11 cellular contexts compared by ENCODE assay signal in genomic region chr3:128432301-128432897, GRCh38. TPM values are rescaled to one million over a fixed set of nuclear protein-coding genes. Genes with fewer than 3 reads are reported as not detected.
DNase-seq lines count a peak whose midpoint lies in the region; ATAC-seq and TF ChIP-seq lines count a peak whose summit lies in the region.
"Had no signal": no experiment of that assay in that cellular context is flagged by ENCODE, and none has a peak within 500 bp of the region (broad histone marks: within the 10 kb centered on the region; RNA-seq: fewer than 3 reads in every experiment).

No MANE protein-coding gene starts in this region.

- DNase-seq in DMS 273 (lab: John Stamatoyannopoulos, UW; ENCODE audit: unreplicated experiment) (peak; percentile 58), DMS 273 treated with DMSO at 0.1 percent for 48 hours (lab: John Stamatoyannopoulos, UW) (no peak), Panc1 (ENCODE audit: low read depth, low spot score) (no peak), head of caudate nucleus (no peak), middle frontal gyrus (ENCODE audit: extremely low spot score, low spot score) (no peak)
- no peak for DNase-seq in stimulated activated effector memory CD8-positive, alpha-beta T cell treated with anti-CD3 and anti-CD28 coated beads, Interleukin-12 subunit alpha, Interleukin-12 subunit beta, amount 100 ng/mL, for 72 hours (ENCODE audit: low spot score in 2 of 2)
- no peak for DNase-seq in activated CD8-positive, alpha-beta memory T cell treated with anti-CD3 and anti-CD28 coated beads, Interleukin-2, amount 10 ng/mL, durations not matched to agents 7 days and 5 days
- DNase-seq: activated B cell treated with CpG ODN at 0.5 μM for 24 hours had no signal

- BruUV-seq in Panc1 (replicated peaks; lab: Mats Ljungman, UMichigan) = no TSS peak

- no peak for ATAC-seq in Panc1
- ATAC-seq in stimulated activated effector memory CD8-positive, alpha-beta T cell treated with anti-CD3 and anti-CD28 coated beads, Interleukin-12 subunit alpha, Interleukin-12 subunit beta, amount 100 ng/mL, for 72 hours = no peak
- ATAC-seq in activated CD8-positive, alpha-beta memory T cell treated with anti-CD3 and anti-CD28 coated beads, Interleukin-2, amount 10 ng/mL, durations not matched to agents 7 days and 5 days = no peak

- in situ Hi-C loops in Panc1 (cut with HindIII; ENCODE audit: low pct_unique_long_range_greater_than_20kb, low sequenced_read_pairs) = no loop called here

- POLR2A ChIA-PET in Panc1 (lab: Charles Lee) = no interaction called here

- peaks cover 8% of the 10 kb centered on the region for H3K36me3 Mint-ChIP-seq in stimulated activated effector memory CD8-positive, alpha-beta T cell treated with anti-CD3 and anti-CD28 coated beads, Interleukin-12 subunit alpha, Interleukin-12 subunit beta, amount 100 ng/mL, for 72 hours
- no peaks in the 10 kb centered on the region for H3K36me3 Mint-ChIP-seq in activated CD8-positive, alpha-beta memory T cell treated with anti-CD3 and anti-CD28 coated beads, Interleukin-2, amount 10 ng/mL, durations not matched to agents 7 days and 5 days

- no peaks in the 10 kb centered on the region for H3K27me3 ChIP-seq in Panc1 (ENCODE audit: control insufficient read depth, insufficient read depth, low read length)
- peaks cover 83% of the 10 kb centered on the region for H3K27me3 ChIP-seq in iPS-20b (ENCODE audit: insufficient read depth, low read length)

- H3K4me1 Mint-ChIP-seq in stimulated activated effector memory CD8-positive, alpha-beta T cell treated with anti-CD3 and anti-CD28 coated beads, Interleukin-12 subunit alpha, Interleukin-12 subunit beta, amount 100 ng/mL, for 72 hours = peaks cover 11% of the 10 kb centered on the region
- no peaks in the 10 kb centered on the region for H3K4me1 Mint-ChIP-seq in activated CD8-positive, alpha-beta memory T cell treated with anti-CD3 and anti-CD28 coated beads, Interleukin-2, amount 10 ng/mL, durations not matched to agents 7 days and 5 days

- peak overlapping the region; percentile 8 to 21; a peak in 3 of 4 replicates for H3K4me3 ChIP-seq in Panc1 (ENCODE audit: low read depth in 2 of 2, low read length in 2 of 2)
- peak overlapping the region; percentile 65 for H3K4me3 ChIP-seq in iPS-20b (ENCODE audit: low read length)

- no peak overlapping the region for H3K27ac Mint-ChIP-seq in stimulated activated effector memory CD8-positive, alpha-beta T cell treated with anti-CD3 and anti-CD28 coated beads, Interleukin-12 subunit alpha, Interleukin-12 subunit beta, amount 100 ng/mL, for 72 hours
- no peak overlapping the region for H3K27ac Mint-ChIP-seq in activated CD8-positive, alpha-beta memory T cell treated with anti-CD3 and anti-CD28 coated beads, Interleukin-2, amount 10 ng/mL, durations not matched to agents 7 days and 5 days
- H3K27ac Mint-ChIP-seq: activated B cell treated with CpG ODN at 0.5 μM for 24 hours had no signal

- TF ChIP-seq CTCF in Panc1 (IDR thresholded peaks at IDR 0.05) = no peak

- peaks cover 13% of the 10 kb centered on the region for H3K4me1 ChIP-seq in Panc1 (ENCODE audit: control insufficient read depth, insufficient read depth, low read length)
- H3K4me1 ChIP-seq in iPS-20b (ENCODE audit: insufficient read depth, low read length) = peaks cover 9% of the 10 kb centered on the region

- H3K9me3 Mint-ChIP-seq in stimulated activated effector memory CD8-positive, alpha-beta T cell treated with anti-CD3 and anti-CD28 coated beads, Interleukin-12 subunit alpha, Interleukin-12 subunit beta, amount 100 ng/mL, for 72 hours = no peaks in the 10 kb centered on the region
- no peaks in the 10 kb centered on the region for H3K9me3 Mint-ChIP-seq in activated CD8-positive, alpha-beta memory T cell treated with anti-CD3 and anti-CD28 coated beads, Interleukin-2, amount 10 ng/mL, durations not matched to agents 7 days and 5 days (ENCODE audit: low read depth)
- H3K9me3 Mint-ChIP-seq: activated B cell treated with CpG ODN at 0.5 μM for 24 hours had no signal

- H3K27ac ChIP-seq in Panc1 (ENCODE audit: low read length) (peak overlapping the region; percentile 40; the same call in 1 of the 2 replicates), iPS-20b (ENCODE audit: low read length) (no peak overlapping the region)
- H3K27ac ChIP-seq: 22Rv1 had no signal

- peak overlapping the region; percentile 32 for H3K4me3 Mint-ChIP-seq in stimulated activated effector memory CD8-positive, alpha-beta T cell treated with anti-CD3 and anti-CD28 coated beads, Interleukin-12 subunit alpha, Interleukin-12 subunit beta, amount 100 ng/mL, for 72 hours
- H3K4me3 Mint-ChIP-seq in activated CD8-positive, alpha-beta memory T cell treated with anti-CD3 and anti-CD28 coated beads, Interleukin-2, amount 10 ng/mL, durations not matched to agents 7 days and 5 days = no peak overlapping the region
- H3K4me3 Mint-ChIP-seq: activated B cell treated with CpG ODN at 0.5 μM for 24 hours had no signal

- H3K9me3 ChIP-seq in Panc1 (ENCODE audit: control insufficient read depth, insufficient read depth, low read depth, low read length) = no peaks in the 10 kb centered on the region
- no peaks in the 10 kb centered on the region for H3K9me3 ChIP-seq in iPS-20b (ENCODE audit: insufficient read depth, low read depth, low read length)

- no peaks in the 10 kb centered on the region for H3K36me3 ChIP-seq in Panc1 (ENCODE audit: control insufficient read depth, insufficient read depth, low read length)
- no peaks in the 10 kb centered on the region for H3K36me3 ChIP-seq in iPS-20b (ENCODE audit: insufficient read depth, low read depth, low read length)

- peak overlapping the region; percentile 72; the same call in 1 of the 2 replicates for H3K9ac ChIP-seq in iPS-20b (ENCODE audit: low read depth, low read length)

- H3K27me3 Mint-ChIP-seq in activated CD8-positive, alpha-beta memory T cell treated with anti-CD3 and anti-CD28 coated beads, Interleukin-2, amount 10 ng/mL, durations not matched to agents 7 days and 5 days = peaks cover 49% of the 10 kb centered on the region

- intact Hi-C loops in Panc1 (cut with micrococcal nuclease; ENCODE audit: unreplicated experiment) (no loop called here), head of caudate nucleus (cut with DNase I) (no loop called here)

- CTCF ChIA-PET in Panc1 (lab: Charles Lee) = no interaction called here
- CTCF ChIA-PET in activated CD8-positive, alpha-beta memory T cell treated with anti-CD3 and anti-CD28 coated beads, Interleukin-2, amount 10 ng/mL, durations not matched to agents 7 days and 5 days (lab: Charles Lee) = no interaction called here

RNA-seq across cellular contexts. Expression of gene DNAJB8, which starts 34.3 kb away (rescaled TPM):
- total RNA-seq in Panc1 (2021; ENCODE audit: unreplicated experiment) = not detected
- not detected for polyA plus RNA-seq in Panc1 (2012; ENCODE audit: insufficient read length)
- not detected for total RNA-seq in activated CD8-positive, alpha-beta memory T cell treated with anti-CD3 and anti-CD28 coated beads, Interleukin-2, amount 10 ng/mL, durations not matched to agents 7 days and 5 days
- total RNA-seq: activated B cell treated with CpG ODN at 0.5 μM for 24 hours, lung microvascular endothelial cell had no signal
